In genomic region chr2:41727152-41727551, GRCh38 we compare ENCODE assay signal across 26 cellular contexts.
DNase-seq lines count a peak whose midpoint lies in the region; ATAC-seq, FAIRE-seq and TF ChIP-seq lines count a peak whose summit lies in the region.
"Had no signal": no experiment of that assay in that cellular context is flagged by ENCODE, and none has a peak within 500 bp of the region (broad histone marks: within the 10 kb centered on the region; RNA-seq: fewer than 3 reads in every experiment).

No MANE protein-coding gene starts in this region.

- H3K9ac ChIP-seq in K562 (ENCODE audit: insufficient read depth in 1 of 2, low read depth in 2 of 2, low read length in 2 of 2) = no peak overlapping the region
- H3K9ac ChIP-seq in mesendoderm (ENCODE audit: low read length) = no peak overlapping the region
- H3K9ac ChIP-seq in parathyroid adenoma = no peak overlapping the region
- H3K9ac ChIP-seq: BLaER1 had no signal

- no peak overlapping the region for H3K18ac ChIP-seq in mesendoderm (ENCODE audit: low read length)

- WGBS in K562 (ENCODE audit: insufficient coverage, low coverage, missing lambda C conversion rate) = 0% methylated on average over 2 of the region's 2 CpGs
- WGBS in mesendoderm (ENCODE audit: extremely low coverage, insufficient coverage, low lambda C conversion rate) = no CpG with 5 or more reads among the region's 2 CpGs
- WGBS in psoas muscle, 3 donors = 74 to 83% (median 76%) methylated on average over 2 of the region's 2 CpGs

- ATAC-seq in K562 = no peak
- no peak for ATAC-seq in GM21723 (IDR thresholded peaks at IDR 0.05; ENCODE audit: unreplicated experiment)
- ATAC-seq in psoas muscle = no peak
- ATAC-seq: GM12878 had no signal

- intact Hi-C loops in K562 (cut with micrococcal nuclease) (no loop called here), psoas muscle (cut with DNase I) (no loop called here)

- no peaks in the 10 kb centered on the region for H3K36me3 ChIP-seq in K562 (ENCODE audit: control insufficient read depth, insufficient read depth, low read length)
- H3K36me3 ChIP-seq in mesendoderm (ENCODE audit: control insufficient read depth, insufficient read depth, low read length) = no peaks in the 10 kb centered on the region
- no peaks in the 10 kb centered on the region for H3K36me3 ChIP-seq in parathyroid adenoma (ENCODE audit: control insufficient read depth, insufficient read depth, low read length)
- H3K36me3 ChIP-seq in psoas muscle (ENCODE audit: insufficient read depth in 1 of 2, low read depth in 1 of 2) = no peaks in the 10 kb centered on the region
- H3K36me3 ChIP-seq: BE2C, BLaER1 had no signal

- H3K4me1 ChIP-seq in K562 (replicated peaks in 1 of 2; ENCODE audit: control insufficient read depth in 2 of 2, insufficient read depth in 2 of 2, low read length in 2 of 2) (no peaks in the 10 kb centered on the region), mesendoderm (ENCODE audit: control insufficient read depth, low read depth, low read length) (peaks cover 9% of the 10 kb centered on the region), parathyroid adenoma (peaks cover 42% of the 10 kb centered on the region), psoas muscle (no peaks in the 10 kb centered on the region)
- H3K4me1 ChIP-seq: BE2C, BLaER1 had no signal

- no peak overlapping the region for H2BK120ac ChIP-seq in mesendoderm (ENCODE audit: low read depth, low read length)

- H4K8ac ChIP-seq in mesendoderm (ENCODE audit: low read depth, low read length) = no peak overlapping the region

- H3K9me3 ChIP-seq in K562 (replicated peaks; ENCODE audit: control insufficient read depth, insufficient read depth, low read depth, low read length) (no peaks in the 10 kb centered on the region), parathyroid adenoma (ENCODE audit: control insufficient read depth, low read length) (no peaks in the 10 kb centered on the region), psoas muscle (no peaks in the 10 kb centered on the region)
- H3K9me3 ChIP-seq: BE2C, BLaER1 had no signal

- H3K27me3 ChIP-seq in K562 (ENCODE audit: control insufficient read depth in 2 of 2, insufficient read depth in 2 of 2, low read length in 2 of 2) = no peaks in the 10 kb centered on the region
- no peaks in the 10 kb centered on the region for H3K27me3 ChIP-seq in mesendoderm (ENCODE audit: insufficient read depth, low read length, poor library complexity)
- no peaks in the 10 kb centered on the region for H3K27me3 ChIP-seq in parathyroid adenoma (ENCODE audit: control insufficient read depth, insufficient read depth, low read length)
- H3K27me3 ChIP-seq in psoas muscle (ENCODE audit: insufficient read depth in 3 of 3, low read length in 2 of 3) = no peaks in the 10 kb centered on the region
- H3K27me3 ChIP-seq: BLaER1 had no signal

- H3K27ac ChIP-seq in K562 (ENCODE audit: extremely low read depth, low read depth, low read length) = no peak overlapping the region
- no peak overlapping the region for H3K27ac ChIP-seq in mesendoderm (ENCODE audit: low read depth, low read length)
- peak overlapping the region; percentile 70 for H3K27ac ChIP-seq in parathyroid adenoma
- H3K27ac ChIP-seq in psoas muscle = no peak overlapping the region
- H3K27ac ChIP-seq: BLaER1 had no signal

- in situ Hi-C loops in K562 (cut with MboI) = no loop called here

- H3K4me2 ChIP-seq in K562 (ENCODE audit: insufficient read depth, low read length) (no peak overlapping the region), mesendoderm (ENCODE audit: low read length) (no peak overlapping the region), parathyroid adenoma (ENCODE audit: low read length) (no peak overlapping the region)
- H3K4me2 ChIP-seq: BLaER1 had no signal

- BruUV-seq in K562 (replicated peaks; lab: Mats Ljungman, UMichigan) = no TSS peak

- no peak for TF ChIP-seq RAD21 in K562 (CRISPR knock-in tag; conservative IDR thresholded peaks at IDR 0.05 in 1 of 2, IDR thresholded peaks at IDR 0.05 in 1 of 2)

- H2AFZ ChIP-seq in K562 (ENCODE audit: low read depth, low read length) = no peak overlapping the region
- peak overlapping the region; percentile 27 for H2AFZ ChIP-seq in parathyroid adenoma

- no peak overlapping the region for H4K5ac ChIP-seq in mesendoderm (ENCODE audit: low read length)

- no peak overlapping the region for H3K23ac ChIP-seq in mesendoderm (ENCODE audit: low read length)

- TF ChIP-seq POLR2A in K562 (conservative IDR thresholded peaks at IDR 0.05) = no peak

- H3K4me3 ChIP-seq in K562 (no peak overlapping the region), mesendoderm (ENCODE audit: low read length) (no peak overlapping the region), parathyroid adenoma (ENCODE audit: low read depth, low read length) (no peak overlapping the region), psoas muscle (no peak overlapping the region)
- H3K4me3 ChIP-seq: BLaER1, GM12878 had no signal

- H2BK15ac ChIP-seq in mesendoderm (replicated peaks; ENCODE audit: low read depth) = no peak overlapping the region

- no peaks in the 10 kb centered on the region for H3K9me1 ChIP-seq in K562 (ENCODE audit: control insufficient read depth, insufficient read depth, low read length)

- no peak overlapping the region for H2AK5ac ChIP-seq in mesendoderm (ENCODE audit: low read length)

- TF ChIP-seq CTCF in K562 (IDR thresholded peaks at IDR 0.05 in 2 of 3, conservative IDR thresholded peaks at IDR 0.05 in 1 of 3; ENCODE audit: insufficient read depth in 2 of 3, low read depth in 1 of 3, low read length in 3 of 3) (no peak), parathyroid adenoma (IDR thresholded peaks at IDR 0.05) (no peak), psoas muscle (IDR thresholded peaks at IDR 0.05) (no peak)

- no peaks in the 10 kb centered on the region for H3K79me1 ChIP-seq in mesendoderm (ENCODE audit: low read length)

- H2BK5ac ChIP-seq in mesendoderm (ENCODE audit: low read length) = peak overlapping the region; percentile 48

- H3K56ac ChIP-seq in mesendoderm (ENCODE audit: low read length) = no peak overlapping the region

- no peak for FAIRE-seq in K562 (lab: Jason Lieb, UNC)
- FAIRE-seq: A204.1, GM12878, GM12892, GM18507 had no signal

- CTCF ChIA-PET in K562 (lab: Yijun Ruan, JAX; ENCODE audit: low intra/inter-chr PET ratio) = no interaction called here

- POLR2A ChIA-PET in K562 (lab: Yijun Ruan, JAX) = interaction anchor here (0.5 kb wide), 1 partner anchor 16 kb away, joined by 3 read pairs; no protein-coding TSS in a partner anchor

- DNase-seq in K562 (ENCODE audit: extremely low read depth in 1 of 4, low spot score in 3 of 4) = no peak
- DNase-seq in mesendoderm = no peak
- DNase-seq in amygdala (lab: John Stamatoyannopoulos, UW) = no peak
- no peak for DNase-seq in psoas muscle
- DNase-seq: 8988T; ACHN; BE2C; C1 segment of cervical spinal cord; CD4-positive, alpha-beta memory T cell; CD4-positive, CD25-positive, alpha-beta regulatory T cell; CD8-positive, alpha-beta memory T cell; COR-L47; DMS 273 treated with DMSO at 0.1 percent for 48 hours; DMS153; DMS53; DMS79; DND-41; EL; GDM1 had no signal

- H4K20me1 ChIP-seq in K562 (replicated peaks; ENCODE audit: control insufficient read depth, insufficient read depth, low read length) = no peaks in the 10 kb centered on the region
- H4K20me1 ChIP-seq: BLaER1 had no signal

- no peak for TF ChIP-seq EP300 in K562 (IDR thresholded peaks at IDR 0.05; ENCODE audit: low read length)

- H3K79me2 ChIP-seq in K562 (ENCODE audit: control insufficient read depth, insufficient read depth, low read length) (no peaks in the 10 kb centered on the region), mesendoderm (ENCODE audit: control insufficient read depth, insufficient read depth, low read length) (no peaks in the 10 kb centered on the region), parathyroid adenoma (no peaks in the 10 kb centered on the region)

- H3K4ac ChIP-seq in mesendoderm (ENCODE audit: low read depth, low read length) = no peak overlapping the region

TF ChIP-seq in K562, 482 proteins besides CTCF, POLR2A, EP300 and RAD21 (continues in another document):
- no peak for TF ChIP-seq PHB2 (IDR thresholded peaks at IDR 0.05; ENCODE audit: low read depth)
- TF ChIP-seq ZNF263 (CRISPR knock-in tag; IDR thresholded peaks at IDR 0.05; ENCODE audit: borderline replicate concordance) = no peak
- TF ChIP-seq SETDB1 (IDR thresholded peaks at IDR 0.05; ENCODE audit: low read length) = no peak
- peak; percentile 72 for TF ChIP-seq MAFG (tag; conservative IDR thresholded peaks at IDR 0.05)
- no peak for TF ChIP-seq KAT7 (CRISPR knock-in tag; IDR thresholded peaks at IDR 0.05; ENCODE audit: borderline replicate concordance)
- no peak for TF ChIP-seq HDAC2 (IDR thresholded peaks at IDR 0.05)
- TF ChIP-seq RBM15 (IDR thresholded peaks at IDR 0.05; ENCODE audit: insufficient read depth, low read length) = no peak
- TF ChIP-seq ZNF583 (CRISPR knock-in tag; IDR thresholded peaks at IDR 0.05) = no peak
- TF ChIP-seq HMG20B (CRISPR knock-in tag; IDR thresholded peaks at IDR 0.05) = no peak
- no peak for TF ChIP-seq SIRT6 (IDR thresholded peaks at IDR 0.05; ENCODE audit: low read depth, low read length)
- no peak for TF ChIP-seq PKNOX1 (IDR thresholded peaks at IDR 0.05)
